11 cellular contexts compared by ENCODE assay signal in genomic region chr1:199273837-199274379, GRCh38.
DNase-seq lines count a peak whose midpoint lies in the region; ATAC-seq and TF ChIP-seq lines count a peak whose summit lies in the region.
"Had no signal": no experiment of that assay in that cellular context is flagged by ENCODE, and none has a peak within 500 bp of the region (broad histone marks: within the 10 kb centered on the region; RNA-seq: fewer than 3 reads in every experiment).

No MANE protein-coding gene starts in this region.

- H3K27ac ChIP-seq in colonic mucosa = no peak overlapping the region

- H3K9me3 ChIP-seq in colonic mucosa = no peaks in the 10 kb centered on the region

- intact Hi-C loops in colonic mucosa (cut with DNase I) = no loop called here

- no peaks in the 10 kb centered on the region for H3K27me3 ChIP-seq in colonic mucosa

- TF ChIP-seq CTCF in colonic mucosa (IDR thresholded peaks at IDR 0.05) (no peak), retinal pigment epithelial cell (conservative IDR thresholded peaks at IDR 0.05; ENCODE audit: low read depth, low read length) (no peak)

- DNase-seq in NCI-H460 (ENCODE audit: extremely low read depth, low read depth) (peak; percentile 11), colonic mucosa (peak; percentile 18), retinal pigment epithelial cell (ENCODE audit: low read depth) (peak; percentile 94), anterior cingulate cortex (lab: John Stamatoyannopoulos, UW) (no peak)
- DNase-seq: activated gamma-delta T cell treated with Interleukin-2 at 50 U/mL for 16 hours; NCI-H1436 treated with DMSO at 0.1 percent for 48 hours; stimulated activated naive CD4-positive, alpha-beta T cell treated with Interleukin-2 at 50 U/mL for 16 hours had no signal

- ATAC-seq in GM19463 (IDR thresholded peaks at IDR 0.05; ENCODE audit: unreplicated experiment) (peak; percentile 37), GM21737 (IDR thresholded peaks at IDR 0.05; ENCODE audit: unreplicated experiment) (no peak), HG03159 (IDR thresholded peaks at IDR 0.05; ENCODE audit: unreplicated experiment) (no peak), GM18868 (IDR thresholded peaks at IDR 0.05; ENCODE audit: unreplicated experiment) (no peak)

- no peaks in the 10 kb centered on the region for H3K4me1 ChIP-seq in colonic mucosa

- H3K4me3 ChIP-seq in colonic mucosa = no peak overlapping the region
- H3K4me3 ChIP-seq in retinal pigment epithelial cell (ENCODE audit: low read length) = no peak overlapping the region

- H3K9ac ChIP-seq in colonic mucosa (ENCODE audit: low read depth in 2 of 2, low read length in 2 of 2) = no peak overlapping the region

- no peaks in the 10 kb centered on the region for H3K36me3 ChIP-seq in colonic mucosa

Comparison
In these comparisons a context has a peak if more than half of its experiments do, and no peak if none do; other contexts are left out.
1. DNase-seq: peak in NCI-H460 (single experiment), colonic mucosa (single experiment) and retinal pigment epithelial cell (single experiment); none in anterior cingulate cortex (0 of 58).